ENCODE assay signal across 8 cellular contexts in the genomic region with DNA sequence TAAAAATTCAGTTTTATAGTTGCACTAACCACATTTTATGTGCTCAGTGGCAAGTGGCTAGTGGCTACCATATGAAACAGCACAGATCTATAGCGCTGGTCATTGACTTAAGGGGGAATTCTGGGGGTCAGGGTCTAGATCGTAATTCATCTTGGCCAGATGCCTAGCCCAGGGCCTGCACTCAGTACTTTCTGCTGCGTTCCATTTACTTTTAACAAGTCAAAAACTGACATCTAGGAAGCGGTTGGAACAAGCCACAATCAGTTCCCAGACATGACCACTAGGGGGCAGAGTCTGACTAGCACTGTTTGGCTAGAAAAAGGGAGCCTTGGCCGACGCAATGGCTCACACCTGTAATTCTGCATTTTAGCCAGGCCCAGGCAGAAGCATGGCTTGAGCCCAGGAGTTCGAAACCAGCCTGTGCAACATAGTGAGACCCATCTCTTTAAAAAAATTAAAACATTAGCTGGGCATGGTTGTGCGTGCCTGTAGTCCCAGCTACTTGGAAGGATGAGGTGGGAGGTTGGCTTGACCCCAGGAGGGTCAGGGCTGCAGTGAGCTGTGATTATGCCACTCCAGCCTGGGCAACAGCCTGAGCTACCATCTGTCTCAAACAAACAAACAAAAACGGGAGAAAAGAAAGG. TPM values are rescaled to one million over a fixed set of nuclear protein-coding genes. Genes with fewer than 3 reads are reported as not detected.
DNase-seq lines count a peak whose midpoint lies in the region; ATAC-seq and TF ChIP-seq lines count a peak whose summit lies in the region.

No MANE protein-coding gene starts in this region.

- H3K27ac ChIP-seq in AG04450 (ENCODE audit: low read depth, low read length): no peak overlapping the region

- CTCF ChIA-PET in AG04450 (lab: Charles Lee): interaction anchor here (0.5 to 5.1 kb wide), 27 partner anchors 8 to 532 kb away, joined by 3 to 67 read pairs (median 6); partner anchors contain the start of genes CATIP, CTDSP1, PNKD and TMBIM1

- POLR2A ChIA-PET in AG04450 (lab: Yijun Ruan, JAX): no interaction called here

- no peak overlapping the region for H3K4me3 ChIP-seq in AG04450 (ENCODE audit: low read depth, low read length)

- peak; percentile 66 for DNase-seq in AG04450 (ENCODE audit: low read depth, low spot score)
- peak; percentile 69 for DNase-seq in NCI-H748 treated with DMSO at 0.1 percent for 48 hours (lab: John Stamatoyannopoulos, UW)
- peak; percentile 89 for DNase-seq in activated CD4-positive, alpha-beta T cell treated with anti-CD3 and anti-CD28 coated beads, Interleukin-2, amount 50 U/mL, for 1 hour
- peak; percentile 89 for DNase-seq in ecto neural progenitor cell (ENCODE audit: low spot score)
- DNase-seq in medulla oblongata (ENCODE audit: extremely low spot score): peak; percentile 94
- DNase-seq in stimulated activated CD8-positive, alpha-beta memory T cell treated with anti-CD3 and anti-CD28 coated beads, Interleukin-15, amount 100 ng/mL, for 4 hours (ENCODE audit: low read depth in 2 of 2): peak; percentile 50 to 70

- H3K27me3 ChIP-seq in AG04450 (ENCODE audit: control insufficient read depth, insufficient read depth, low read length): peaks cover 3% of the 10 kb centered on the region

- TF ChIP-seq CTCF in AG04450 (IDR thresholded peaks at IDR 0.05; ENCODE audit: low read depth, low read length): peak; percentile 95

- ATAC-seq in GM18909 (IDR thresholded peaks at IDR 0.05; ENCODE audit: poor library complexity, unreplicated experiment): peak; percentile 80
- peak; percentile 76 for ATAC-seq in HG03571 (IDR thresholded peaks at IDR 0.05; ENCODE audit: unreplicated experiment)

- H3K9me3 ChIP-seq in AG04450 (ENCODE audit: control insufficient read depth, insufficient read depth, low read length): no peaks in the 10 kb centered on the region

RNA-seq across cellular contexts. Expression of gene TMBIM1, which starts 9.0 kb away (rescaled TPM):
- polyA plus RNA-seq in AG04450 (2011; rRNA removed): 91.4 and 105 TPM in 2 replicates
- polyA minus RNA-seq in AG04450 (2011; rRNA and poly(A)+ RNA removed): 70.2 and 73.1 TPM in 2 replicates

RNA-seq across cellular contexts. Expression of gene PNKD, which starts 31.0 kb away (rescaled TPM):
- polyA plus RNA-seq in AG04450 (2011; rRNA removed): 32.1 and 45.9 TPM in 2 replicates
- 12.6 and 18.3 TPM in 2 replicates for polyA minus RNA-seq in AG04450 (2011; rRNA and poly(A)+ RNA removed)

RNA-seq across cellular contexts. Expression of gene AAMP, which starts 31.4 kb away (rescaled TPM):
- 51.6 and 55.1 TPM in 2 replicates for polyA plus RNA-seq in AG04450 (2011; rRNA removed)
- polyA minus RNA-seq in AG04450 (2011; rRNA and poly(A)+ RNA removed): 38.3 and 49.8 TPM in 2 replicates

RNA-seq across cellular contexts. Expression of gene GPBAR1, which starts 40.5 kb away (rescaled TPM):
- polyA plus RNA-seq in AG04450 (2011; rRNA removed): 0.05 TPM in 1 of 2 replicates, not detected in the other
- 0.17 and 0.23 TPM in 2 replicates for polyA minus RNA-seq in AG04450 (2011; rRNA and poly(A)+ RNA removed)

RNA-seq across cellular contexts. Expression of gene CATIP, which starts 55.4 kb away (rescaled TPM):
- not detected in 2 replicates for polyA plus RNA-seq in AG04450 (2011; rRNA removed)
- polyA minus RNA-seq in AG04450 (2011; rRNA and poly(A)+ RNA removed): 0.43 and 0.46 TPM in 2 replicates
